Comparison of ENCODE assay signal across 15 cellular contexts in genomic region chr3:168154101-168154500, GRCh38. TPM values are rescaled to one million over a fixed set of nuclear protein-coding genes. Genes with fewer than 3 reads are reported as not detected.
A peak's percentile ranks its signal among the peaks of the same experiment; 100 is the strongest.
DNase-seq lines count a peak whose midpoint lies in the region; ATAC-seq and TF ChIP-seq lines count a peak whose summit lies in the region.
"Had no signal": no experiment of that assay in that cellular context is flagged by ENCODE, and none has a peak within 500 bp of the region (broad histone marks: within the 10 kb centered on the region; RNA-seq: fewer than 3 reads in every experiment).

No MANE protein-coding gene starts in this region.

- WGBS in lung, 2 donors, result 65 to 73% methylated on average over 2 of the region's 2 CpGs

- no peaks in the 10 kb centered on the region for H3K27me3 ChIP-seq in breast epithelium
- H3K27me3 ChIP-seq in lung (ENCODE audit: control insufficient read depth, insufficient read depth), result no peaks in the 10 kb centered on the region
- H3K27me3 ChIP-seq: BLaER1 had no signal

- DNase-seq in T47D (ENCODE audit: low read depth in 1 of 2, low spot score in 1 of 2) (peak; percentile 18 to 24), breast epithelium (ENCODE audit: low spot score in 2 of 2) (no peak), fibroblast of the aortic adventitia (ENCODE audit: low read depth) (peak; percentile 20), lung (ENCODE audit: low spot score) (no peak), COLO668 (lab: John Stamatoyannopoulos, UW; ENCODE audit: unreplicated experiment) (no peak)
- DNase-seq: Calu3; CD4-positive, alpha-beta memory T cell; DMS79 treated with DMSO at 0.1 percent for 48 hours; GF-D8; H9 had no signal

- intact Hi-C loops in breast epithelium (cut with DNase I; ENCODE audit: low total_unique reads), result no loop called here

- H3K4me3 ChIP-seq in breast epithelium (no peak overlapping the region), fibroblast of the aortic adventitia (ENCODE audit: low read depth, low read length) (no peak overlapping the region), lung (no peak overlapping the region)
- H3K4me3 ChIP-seq: A549, BLaER1 had no signal

- no peak for TF ChIP-seq POLR2A in breast epithelium (IDR thresholded peaks at IDR 0.05)

- ATAC-seq in lung (ENCODE audit: insufficient read depth, low FRiP score), result peak; percentile 39
- no peak for ATAC-seq in GM18520 (IDR thresholded peaks at IDR 0.05; ENCODE audit: unreplicated experiment)
- no peak for ATAC-seq in GM19035 (IDR thresholded peaks at IDR 0.05; ENCODE audit: unreplicated experiment)
- ATAC-seq: A549 had no signal

- H3K27ac ChIP-seq in breast epithelium, result no peak overlapping the region
- no peak overlapping the region for H3K27ac ChIP-seq in lung (ENCODE audit: low read depth in 1 of 2, low read length in 1 of 2)
- H3K27ac ChIP-seq: 22Rv1, A549, BLaER1 had no signal

- no peak for TF ChIP-seq CTCF in breast epithelium (IDR thresholded peaks at IDR 0.05)
- TF ChIP-seq CTCF in fibroblast of the aortic adventitia (IDR thresholded peaks at IDR 0.05; ENCODE audit: insufficient read depth, low read length), result no peak
- TF ChIP-seq CTCF in lung (IDR thresholded peaks at IDR 0.05; ENCODE audit: control extremely low read depth, extremely low read depth), result no peak

- H3K4me1 ChIP-seq in breast epithelium (no peaks in the 10 kb centered on the region), lung (ENCODE audit: control insufficient read depth in 2 of 2, insufficient read depth in 2 of 2, low read length in 2 of 2) (peaks cover 0 to 2% of the 10 kb centered on the region in 2 donors)
- H3K4me1 ChIP-seq: A549 had no signal

- H3K9me3 ChIP-seq in breast epithelium, result no peaks in the 10 kb centered on the region
- H3K9me3 ChIP-seq in lung (ENCODE audit: control insufficient read depth in 2 of 2, insufficient read depth in 1 of 2, low read length in 1 of 2), result peaks cover 6 to 7% of the 10 kb centered on the region in 2 donors
- H3K9me3 ChIP-seq: A549 had no signal

- in situ Hi-C loops in T47D (cut with HindIII; ENCODE audit: low pct_unique_long_range_greater_than_20kb, low sequenced_read_pairs), result no loop called here

- H3K36me3 ChIP-seq in breast epithelium (no peaks in the 10 kb centered on the region), lung (ENCODE audit: control insufficient read depth in 2 of 2, insufficient read depth in 2 of 2, low read length in 2 of 2) (no peaks in the 10 kb centered on the region)
- H3K36me3 ChIP-seq: BLaER1 had no signal

RNA-seq across cellular contexts. Expression of gene GOLIM4, which starts 58.4 kb away (rescaled TPM):
- total RNA-seq in breast epithelium (10 to 100 TPM; 21.4 to 34.9 (median 33.8) TPM), fibroblast of the aortic adventitia (ENCODE audit: low replicate concordance) (50.0 and 76.9 TPM in 2 replicates), lung (10 to 100 TPM; 40.6 to 52.9 TPM)
- polyA plus RNA-seq in lung, result 10 to 100 TPM; 22.2 to 26.0 TPM

Comparison
In these comparisons a context has a peak if more than half of its experiments do, and no peak if none do; other contexts are left out.
1. DNase-seq: peak in T47D (2 of 2) and fibroblast of the aortic adventitia (single experiment); none in breast epithelium (0 of 2), lung (single experiment) and COLO668 (single experiment).